Comparison of ENCODE assay signal across 20 cellular contexts in the genomic region with DNA sequence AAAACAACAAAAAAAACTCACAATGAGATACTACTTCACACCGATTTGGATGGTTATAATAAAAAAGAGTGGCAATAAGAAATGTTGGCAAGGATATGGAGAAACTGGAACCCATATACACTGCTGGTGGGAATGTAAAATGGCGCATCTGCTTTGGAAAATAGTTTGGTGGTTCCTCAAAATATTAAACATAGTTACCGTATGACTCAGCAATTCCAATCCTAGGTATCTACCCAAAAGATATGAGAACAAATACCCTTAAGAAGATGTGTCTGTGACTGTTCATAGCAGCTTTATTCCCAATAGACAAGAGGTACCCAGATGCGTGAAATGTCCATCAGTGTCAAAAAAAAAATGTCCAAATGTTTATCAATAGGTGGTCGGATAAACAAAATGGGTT.
"Had no signal": no experiment of that assay in that cellular context is flagged by ENCODE, and none has a peak within 500 bp of the region (broad histone marks: within the 10 kb centered on the region; RNA-seq: fewer than 3 reads in every experiment).

No MANE protein-coding gene starts in this region.

- H3K4me3 Mint-ChIP-seq: activated B cell treated with CpG ODN at 0.5 μM for 24 hours; activated CD8-positive, alpha-beta T cell treated with anti-CD3 and anti-CD28 coated beads for 36 hours; activated T-cell treated with anti-CD3 and anti-CD28 coated beads, Interleukin-2, amount 50 U/mL, for 4 hours; dendritic cell treated with granulocyte-macrophage colony-stimulating factor and Interleukin-4, amounts not matched to agents 40 ng/mL and 50 ng/mL, for 4 days; effector memory CD8-positive, alpha-beta T cell; immature natural killer cell; neural crest cell; stimulated activated naive CD8-positive, alpha-beta T cell treated with anti-CD3 and anti-CD28 coated beads, Interleukin-15, Interleukin-2, amounts not matched to agents 100 ng/mL and 50 ng/mL, for 24 hours had no signal

- H3K9me3 Mint-ChIP-seq: immature natural killer cell; stimulated activated naive CD8-positive, alpha-beta T cell treated with anti-CD3 and anti-CD28 coated beads, Interleukin-15, Interleukin-2, amounts not matched to agents 100 ng/mL and 50 ng/mL, for 24 hours had no signal

- H3K4me3 ChIP-seq: lung, psoas muscle, spleen, suprapubic skin had no signal

- H3K27me3 ChIP-seq: spleen, suprapubic skin had no signal

- H3K27ac ChIP-seq: psoas muscle, spleen, suprapubic skin had no signal

- ATAC-seq: activated CD8-positive, alpha-beta T cell treated with anti-CD3 and anti-CD28 coated beads for 36 hours; activated naive CD4-positive, alpha-beta T cell treated with anti-CD3 and anti-CD28 coated beads, Interleukin-2, amount 50 U/mL, for 72 hours; activated T-cell treated with anti-CD3 and anti-CD28 coated beads, Interleukin-2, amount 50 U/mL, for 4 hours; effector memory CD8-positive, alpha-beta T cell; left colon; psoas muscle; sciatic nerve had no signal

- H3K4me1 ChIP-seq: psoas muscle had no signal

- H3K27ac Mint-ChIP-seq: activated B cell treated with CpG ODN at 0.5 μM for 24 hours; activated CD8-positive, alpha-beta T cell treated with anti-CD3 and anti-CD28 coated beads for 36 hours; activated naive CD4-positive, alpha-beta T cell treated with anti-CD3 and anti-CD28 coated beads, Interleukin-2, amount 50 U/mL, for 72 hours; dendritic cell treated with granulocyte-macrophage colony-stimulating factor and Interleukin-4, amounts not matched to agents 40 ng/mL and 50 ng/mL, for 4 days; effector memory CD8-positive, alpha-beta T cell; immature natural killer cell; stimulated activated naive CD8-positive, alpha-beta T cell treated with anti-CD3 and anti-CD28 coated beads, Interleukin-15, Interleukin-2, amounts not matched to agents 100 ng/mL and 50 ng/mL, for 24 hours had no signal

- H3K27me3 Mint-ChIP-seq: activated B cell treated with CpG ODN at 0.5 μM for 24 hours; activated CD8-positive, alpha-beta T cell treated with anti-CD3 and anti-CD28 coated beads for 36 hours; dendritic cell treated with granulocyte-macrophage colony-stimulating factor and Interleukin-4, amounts not matched to agents 40 ng/mL and 50 ng/mL, for 4 days; effector memory CD8-positive, alpha-beta T cell; stimulated activated naive CD8-positive, alpha-beta T cell treated with anti-CD3 and anti-CD28 coated beads, Interleukin-15, Interleukin-2, amounts not matched to agents 100 ng/mL and 50 ng/mL, for 24 hours had no signal

- H3K36me3 ChIP-seq: suprapubic skin had no signal

- DNase-seq: activated B cell treated with CpG ODN at 0.5 μM for 24 hours; activated CD4-positive, alpha-beta T cell treated with anti-CD3 and anti-CD28 coated beads for 48 hours; activated CD8-positive, alpha-beta T cell treated with anti-CD3 and anti-CD28 coated beads for 36 hours; activated effector memory CD4-positive, alpha-beta T cell treated with anti-CD3 and anti-CD28 coated beads, Interleukin-2, amount 50 U/mL, for 16 hours; activated T-cell treated with anti-CD3 and anti-CD28 coated beads, Interleukin-2, amount 50 U/mL, for 4 hours; amygdala; effector memory CD8-positive, alpha-beta T cell; foreskin melanocyte; head of caudate nucleus; immature natural killer cell; left colon; psoas muscle; spleen had no signal

- H3K9me3 ChIP-seq: psoas muscle, suprapubic skin had no signal
